ENCODE assay signal across 1 cellular context in the genomic region with DNA sequence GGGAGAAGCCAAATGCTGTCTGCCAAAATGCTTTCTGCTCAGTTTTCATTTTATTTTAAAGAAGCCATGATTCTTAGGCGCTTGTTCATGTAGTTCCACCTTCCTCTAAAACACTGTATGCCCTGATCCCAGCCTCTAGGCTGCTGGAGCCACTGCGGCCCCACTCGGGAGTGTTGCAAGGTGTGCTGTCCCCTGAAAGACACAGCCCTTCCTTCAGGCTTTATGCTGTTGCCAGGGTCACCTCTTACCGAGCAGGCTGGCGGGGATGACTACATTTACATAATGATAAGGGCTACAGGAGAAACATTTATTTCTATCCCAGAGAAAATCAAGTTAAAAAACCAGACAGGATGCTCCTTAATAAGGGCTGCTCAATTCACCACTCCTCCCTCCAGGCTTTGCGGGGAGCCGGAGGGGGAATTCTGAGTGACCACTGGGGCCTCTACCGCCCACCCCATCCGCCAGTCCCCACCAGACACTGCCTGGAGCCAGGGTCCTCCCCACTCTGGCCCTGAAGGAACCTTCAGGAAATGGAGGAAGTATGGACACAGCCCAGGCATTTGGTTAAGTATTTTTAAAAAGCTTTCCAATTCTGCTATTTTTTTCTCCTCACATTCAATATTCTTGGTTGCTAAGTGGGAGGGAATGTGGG.
TF ChIP-seq lines count a peak whose summit lies in the region.

No MANE protein-coding gene starts in this region.

TF ChIP-seq in GM23338, 12 proteins besides CTCF, POLR2A, EP300 and RAD21:
- TF ChIP-seq, protein P1, sequence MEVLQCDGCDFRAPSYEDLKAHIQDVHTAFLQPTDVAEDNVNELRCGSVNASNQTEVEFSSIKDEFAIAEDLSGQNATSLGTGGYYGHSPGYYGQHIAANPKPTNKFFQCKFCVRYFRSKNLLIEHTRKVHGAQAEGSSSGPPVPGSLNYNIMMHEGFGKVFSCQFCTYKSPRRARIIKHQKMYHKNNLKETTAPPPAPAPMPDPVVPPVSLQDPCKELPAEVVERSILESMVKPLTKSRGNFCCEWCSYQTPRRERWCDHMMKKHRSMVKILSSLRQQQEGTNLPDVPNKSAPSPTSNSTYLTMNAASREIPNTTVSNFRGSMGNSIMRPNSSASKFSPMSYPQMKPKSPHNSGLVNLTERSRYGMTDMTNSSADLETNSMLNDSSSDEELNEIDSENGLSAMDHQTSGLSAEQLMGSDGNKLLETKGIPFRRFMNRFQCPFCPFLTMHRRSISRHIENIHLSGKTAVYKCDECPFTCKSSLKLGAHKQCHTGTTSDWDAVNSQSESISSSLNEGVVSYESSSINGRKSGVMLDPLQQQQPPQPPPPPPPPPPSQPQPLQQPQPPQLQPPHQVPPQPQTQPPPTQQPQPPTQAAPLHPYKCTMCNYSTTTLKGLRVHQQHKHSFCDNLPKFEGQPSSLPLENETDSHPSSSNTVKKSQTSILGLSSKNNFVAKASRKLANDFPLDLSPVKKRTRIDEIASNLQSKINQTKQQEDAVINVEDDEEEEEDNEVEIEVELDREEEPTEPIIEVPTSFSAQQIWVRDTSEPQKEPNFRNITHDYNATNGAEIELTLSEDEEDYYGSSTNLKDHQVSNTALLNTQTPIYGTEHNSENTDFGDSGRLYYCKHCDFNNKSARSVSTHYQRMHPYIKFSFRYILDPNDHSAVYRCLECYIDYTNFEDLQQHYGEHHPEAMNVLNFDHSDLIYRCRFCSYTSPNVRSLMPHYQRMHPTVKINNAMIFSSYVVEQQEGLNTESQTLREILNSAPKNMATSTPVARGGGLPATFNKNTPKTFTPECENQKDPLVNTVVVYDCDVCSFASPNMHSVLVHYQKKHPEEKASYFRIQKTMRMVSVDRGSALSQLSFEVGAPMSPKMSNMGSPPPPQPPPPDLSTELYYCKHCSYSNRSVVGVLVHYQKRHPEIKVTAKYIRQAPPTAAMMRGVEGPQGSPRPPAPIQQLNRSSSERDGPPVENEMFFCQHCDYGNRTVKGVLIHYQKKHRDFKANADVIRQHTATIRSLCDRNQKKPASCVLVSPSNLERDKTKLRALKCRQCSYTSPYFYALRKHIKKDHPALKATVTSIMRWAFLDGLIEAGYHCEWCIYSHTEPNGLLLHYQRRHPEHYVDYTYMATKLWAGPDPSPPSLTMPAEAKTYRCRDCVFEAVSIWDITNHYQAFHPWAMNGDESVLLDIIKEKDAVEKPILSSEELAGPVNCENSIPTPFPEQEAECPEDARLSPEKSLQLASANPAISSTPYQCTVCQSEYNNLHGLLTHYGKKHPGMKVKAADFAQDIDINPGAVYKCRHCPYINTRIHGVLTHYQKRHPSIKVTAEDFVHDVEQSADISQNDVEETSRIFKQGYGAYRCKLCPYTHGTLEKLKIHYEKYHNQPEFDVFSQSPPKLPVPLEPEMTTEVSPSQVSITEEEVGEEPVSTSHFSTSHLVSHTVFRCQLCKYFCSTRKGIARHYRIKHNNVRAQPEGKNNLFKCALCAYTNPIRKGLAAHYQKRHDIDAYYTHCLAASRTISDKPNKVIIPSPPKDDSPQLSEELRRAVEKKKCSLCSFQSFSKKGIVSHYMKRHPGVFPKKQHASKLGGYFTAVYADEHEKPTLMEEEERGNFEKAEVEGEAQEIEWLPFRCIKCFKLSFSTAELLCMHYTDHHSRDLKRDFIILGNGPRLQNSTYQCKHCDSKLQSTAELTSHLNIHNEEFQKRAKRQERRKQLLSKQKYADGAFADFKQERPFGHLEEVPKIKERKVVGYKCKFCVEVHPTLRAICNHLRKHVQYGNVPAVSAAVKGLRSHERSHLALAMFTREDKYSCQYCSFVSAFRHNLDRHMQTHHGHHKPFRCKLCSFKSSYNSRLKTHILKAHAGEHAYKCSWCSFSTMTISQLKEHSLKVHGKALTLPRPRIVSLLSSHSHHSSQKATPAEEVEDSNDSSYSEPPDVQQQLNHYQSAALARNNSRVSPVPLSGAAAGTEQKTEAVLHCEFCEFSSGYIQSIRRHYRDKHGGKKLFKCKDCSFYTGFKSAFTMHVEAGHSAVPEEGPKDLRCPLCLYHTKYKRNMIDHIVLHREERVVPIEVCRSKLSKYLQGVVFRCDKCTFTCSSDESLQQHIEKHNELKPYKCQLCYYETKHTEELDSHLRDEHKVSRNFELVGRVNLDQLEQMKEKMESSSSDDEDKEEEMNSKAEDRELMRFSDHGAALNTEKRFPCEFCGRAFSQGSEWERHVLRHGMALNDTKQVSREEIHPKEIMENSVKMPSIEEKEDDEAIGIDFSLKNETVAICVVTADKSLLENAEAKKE (CRISPR knock-in tag; IDR thresholded peaks at IDR 0.05), result no peak
- no peak for TF ChIP-seq JUNB (IDR thresholded peaks at IDR 0.05; ENCODE audit: unreplicated experiment)
- no peak for TF ChIP-seq EZH2phosphoT487 (IDR thresholded peaks at IDR 0.05; ENCODE audit: unreplicated experiment)
- TF ChIP-seq, protein P2, sequence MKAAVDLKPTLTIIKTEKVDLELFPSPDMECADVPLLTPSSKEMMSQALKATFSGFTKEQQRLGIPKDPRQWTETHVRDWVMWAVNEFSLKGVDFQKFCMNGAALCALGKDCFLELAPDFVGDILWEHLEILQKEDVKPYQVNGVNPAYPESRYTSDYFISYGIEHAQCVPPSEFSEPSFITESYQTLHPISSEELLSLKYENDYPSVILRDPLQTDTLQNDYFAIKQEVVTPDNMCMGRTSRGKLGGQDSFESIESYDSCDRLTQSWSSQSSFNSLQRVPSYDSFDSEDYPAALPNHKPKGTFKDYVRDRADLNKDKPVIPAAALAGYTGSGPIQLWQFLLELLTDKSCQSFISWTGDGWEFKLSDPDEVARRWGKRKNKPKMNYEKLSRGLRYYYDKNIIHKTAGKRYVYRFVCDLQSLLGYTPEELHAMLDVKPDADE (IDR thresholded peaks at IDR 0.05), result no peak
- no peak for TF ChIP-seq EZH2 (IDR thresholded peaks at IDR 0.05; ENCODE audit: low read depth, unreplicated experiment)
- no peak for TF ChIP-seq NANOG (IDR thresholded peaks at IDR 0.05; ENCODE audit: borderline replicate concordance)
- TF ChIP-seq ZNF331 (CRISPR knock-in tag; IDR thresholded peaks at IDR 0.05; ENCODE audit: low read depth), result no peak
